ENCODE assay signal across 21 cellular contexts in the genomic region with DNA sequence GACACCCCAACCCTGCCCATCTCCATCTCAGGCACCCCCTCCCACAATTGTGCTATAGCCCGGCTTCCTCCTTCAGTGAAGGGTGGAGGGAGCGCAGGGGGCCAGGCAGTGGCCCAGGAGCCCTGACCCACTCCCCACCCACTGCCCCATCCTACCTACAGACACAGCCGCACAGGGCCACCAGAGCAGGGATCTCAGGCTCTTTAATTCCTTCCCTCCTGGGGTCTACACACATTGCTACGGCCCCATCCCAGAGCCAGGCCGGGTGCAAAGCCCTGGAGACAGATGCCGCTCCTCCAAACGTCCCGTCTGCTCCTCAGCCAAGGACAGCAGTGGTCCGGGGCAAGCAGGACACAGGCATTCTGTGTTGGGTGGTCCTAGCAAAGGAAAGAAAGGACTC. TPM values are rescaled to one million over a fixed set of nuclear protein-coding genes. Genes with fewer than 3 reads are reported as not detected.
DNase-seq lines count a peak whose midpoint lies in the region; ATAC-seq and TF ChIP-seq lines count a peak whose summit lies in the region.
"Had no signal": no experiment of that assay in that cellular context is flagged by ENCODE, and none has a peak within 500 bp of the region (broad histone marks: within the 10 kb centered on the region; RNA-seq: fewer than 3 reads in every experiment).

No MANE protein-coding gene starts in this region.

- H3K27me3 Mint-ChIP-seq in chondrocyte (ENCODE audit: low read depth) (peaks cover 2% of the 10 kb centered on the region), WTC11 (ENCODE audit: low read depth) (no peaks in the 10 kb centered on the region; the same call in 1 of the 2 replicates)
- H3K27me3 Mint-ChIP-seq: CD4-positive, CD25-positive, alpha-beta regulatory T cell had no signal

- H3K27ac ChIP-seq in osteoblast (ENCODE audit: low read depth, low read length), result no peak overlapping the region
- no peak overlapping the region for H3K27ac ChIP-seq in upper lobe of left lung
- H3K27ac ChIP-seq: BLaER1, C4-2B had no signal

- intact Hi-C loops in sciatic nerve (cut with DNase I), result no loop called here

- CTCF ChIA-PET in WTC11 (lab: Charles Lee), result interaction anchor here (3.8 kb wide), 1 partner anchor 34 kb away, joined by 66 read pairs; no protein-coding TSS in a partner anchor

- no peak overlapping the region for H2AFZ ChIP-seq in osteoblast (ENCODE audit: low read length)
- H2AFZ ChIP-seq: GM23338 had no signal

- H3K4me1 Mint-ChIP-seq in chondrocyte (ENCODE audit: low read depth) (no peaks in the 10 kb centered on the region), WTC11 (no peaks in the 10 kb centered on the region)
- H3K4me1 Mint-ChIP-seq: CD4-positive, CD25-positive, alpha-beta regulatory T cell; CD8-positive, alpha-beta memory T cell; GM23338; H9 had no signal

- H3K4me1 ChIP-seq in osteoblast (ENCODE audit: insufficient read depth, low read length) (no peaks in the 10 kb centered on the region), upper lobe of left lung (no peaks in the 10 kb centered on the region)

- ATAC-seq in sciatic nerve (no peak), upper lobe of left lung (ENCODE audit: low FRiP score in 2 of 2) (no peak), HG02870 (IDR thresholded peaks at IDR 0.05; ENCODE audit: unreplicated experiment) (no peak), WTC11 (no peak)
- ATAC-seq: GM23338, HCT116 had no signal

- H3K36me3 Mint-ChIP-seq in chondrocyte (ENCODE audit: low read depth), result peaks cover 2% of the 10 kb centered on the region
- H3K36me3 Mint-ChIP-seq in WTC11, result no peaks in the 10 kb centered on the region
- H3K36me3 Mint-ChIP-seq: CD4-positive, CD25-positive, alpha-beta regulatory T cell had no signal

- POLR2A ChIA-PET in WTC11 (lab: Charles Lee), result no interaction called here

- H3K36me3 ChIP-seq in osteoblast (ENCODE audit: insufficient read depth, low read length) (no peaks in the 10 kb centered on the region), upper lobe of left lung (no peaks in the 10 kb centered on the region)
- H3K36me3 ChIP-seq: BLaER1 had no signal

- TF ChIP-seq POLR2A in upper lobe of left lung (IDR thresholded peaks at IDR 0.05), result no peak

- no peak overlapping the region for H3K4me3 Mint-ChIP-seq in chondrocyte (ENCODE audit: unreplicated experiment)
- H3K4me3 Mint-ChIP-seq in WTC11, result no peak overlapping the region
- H3K4me3 Mint-ChIP-seq: B cell; CD4-positive, CD25-positive, alpha-beta regulatory T cell; CD8-positive, alpha-beta memory T cell; GM23338; H9 had no signal

- no peak overlapping the region for H3K4me3 ChIP-seq in osteoblast (ENCODE audit: insufficient read depth, low read length)
- H3K4me3 ChIP-seq in upper lobe of left lung, result no peak overlapping the region
- H3K4me3 ChIP-seq: BLaER1, GM23338 had no signal

- TF ChIP-seq CTCF in chondrocyte (IDR thresholded peaks at IDR 0.05) (no peak), osteoblast (IDR thresholded peaks at IDR 0.05; ENCODE audit: extremely low read depth, low read depth, low read length) (no peak), upper lobe of left lung (IDR thresholded peaks at IDR 0.05) (no peak), WTC11 (IDR thresholded peaks at IDR 0.05) (no peak)

- peaks cover 16% of the 10 kb centered on the region for H3K9me3 Mint-ChIP-seq in chondrocyte (ENCODE audit: low read depth)
- peaks cover 4% of the 10 kb centered on the region; the same call in 1 of the 2 replicates for H3K9me3 Mint-ChIP-seq in WTC11
- H3K9me3 Mint-ChIP-seq: GM23338 had no signal

- H3K9me3 ChIP-seq in osteoblast (ENCODE audit: low read depth, low read length) (peaks cover 7% of the 10 kb centered on the region), upper lobe of left lung (peaks cover 0 to 11% (median 0%) of the 10 kb centered on the region in 4 donors)

- peaks cover 4% of the 10 kb centered on the region for H3K27me3 ChIP-seq in osteoblast (ENCODE audit: insufficient read depth, low read length)
- peaks cover 0 to 4% (median 0%) of the 10 kb centered on the region in 4 donors for H3K27me3 ChIP-seq in upper lobe of left lung

- no peaks in the 10 kb centered on the region for H3K79me2 ChIP-seq in osteoblast (ENCODE audit: insufficient read depth, low read length)

- no peak overlapping the region for H3K27ac Mint-ChIP-seq in chondrocyte (ENCODE audit: unreplicated experiment)
- H3K27ac Mint-ChIP-seq in WTC11, result no peak overlapping the region
- H3K27ac Mint-ChIP-seq: B cell; CD4-positive, CD25-positive, alpha-beta regulatory T cell; CD8-positive, alpha-beta memory T cell; GM23338; H9 had no signal

- WGBS in upper lobe of left lung, 2 donors, result 88% methylated on average over 9 of the region's 9 CpGs; no CpG with 5 or more reads in 1 of the 2 donors

- no peak overlapping the region for H3K4me2 ChIP-seq in osteoblast (ENCODE audit: insufficient read depth, low read length)
- H3K4me2 ChIP-seq: BLaER1, GM23338 had no signal

- DNase-seq in D341Med (ENCODE audit: low spot score), result peak; percentile 8
- DNase-seq in chondrocyte (ENCODE audit: low spot score), result peak; percentile 72
- DNase-seq in osteoblast (ENCODE audit: insufficient read length, low spot score, missing footprints), result peak; percentile 70
- DNase-seq in sciatic nerve (ENCODE audit: low spot score), result peak; percentile 42
- no peak for DNase-seq in stimulated activated CD4-positive, alpha-beta T cell treated with anti-CD3 and anti-CD28 coated beads, Interleukin-12 subunit alpha, Interleukin-12 subunit beta, amount 100 ng/mL, for 4 hours
- no peak for DNase-seq in upper lobe of left lung
- no peak for DNase-seq in WTC11 (ENCODE audit: low spot score)
- DNase-seq: CD4-positive, CD25-positive, alpha-beta regulatory T cell; CD8-positive, alpha-beta memory T cell; DMS53; DMS79 treated with DMSO at 0.1 percent for 48 hours; GF-D8 had no signal

- no peak for TF ChIP-seq EP300 in upper lobe of left lung (IDR thresholded peaks at IDR 0.05)

- no peaks in the 10 kb centered on the region for H4K20me1 ChIP-seq in osteoblast (ENCODE audit: insufficient read depth, low read length)

TF ChIP-seq in WTC11, 78 proteins besides CTCF, POLR2A, EP300 and RAD21 (continues in another document):
- TF ChIP-seq, protein P1, sequence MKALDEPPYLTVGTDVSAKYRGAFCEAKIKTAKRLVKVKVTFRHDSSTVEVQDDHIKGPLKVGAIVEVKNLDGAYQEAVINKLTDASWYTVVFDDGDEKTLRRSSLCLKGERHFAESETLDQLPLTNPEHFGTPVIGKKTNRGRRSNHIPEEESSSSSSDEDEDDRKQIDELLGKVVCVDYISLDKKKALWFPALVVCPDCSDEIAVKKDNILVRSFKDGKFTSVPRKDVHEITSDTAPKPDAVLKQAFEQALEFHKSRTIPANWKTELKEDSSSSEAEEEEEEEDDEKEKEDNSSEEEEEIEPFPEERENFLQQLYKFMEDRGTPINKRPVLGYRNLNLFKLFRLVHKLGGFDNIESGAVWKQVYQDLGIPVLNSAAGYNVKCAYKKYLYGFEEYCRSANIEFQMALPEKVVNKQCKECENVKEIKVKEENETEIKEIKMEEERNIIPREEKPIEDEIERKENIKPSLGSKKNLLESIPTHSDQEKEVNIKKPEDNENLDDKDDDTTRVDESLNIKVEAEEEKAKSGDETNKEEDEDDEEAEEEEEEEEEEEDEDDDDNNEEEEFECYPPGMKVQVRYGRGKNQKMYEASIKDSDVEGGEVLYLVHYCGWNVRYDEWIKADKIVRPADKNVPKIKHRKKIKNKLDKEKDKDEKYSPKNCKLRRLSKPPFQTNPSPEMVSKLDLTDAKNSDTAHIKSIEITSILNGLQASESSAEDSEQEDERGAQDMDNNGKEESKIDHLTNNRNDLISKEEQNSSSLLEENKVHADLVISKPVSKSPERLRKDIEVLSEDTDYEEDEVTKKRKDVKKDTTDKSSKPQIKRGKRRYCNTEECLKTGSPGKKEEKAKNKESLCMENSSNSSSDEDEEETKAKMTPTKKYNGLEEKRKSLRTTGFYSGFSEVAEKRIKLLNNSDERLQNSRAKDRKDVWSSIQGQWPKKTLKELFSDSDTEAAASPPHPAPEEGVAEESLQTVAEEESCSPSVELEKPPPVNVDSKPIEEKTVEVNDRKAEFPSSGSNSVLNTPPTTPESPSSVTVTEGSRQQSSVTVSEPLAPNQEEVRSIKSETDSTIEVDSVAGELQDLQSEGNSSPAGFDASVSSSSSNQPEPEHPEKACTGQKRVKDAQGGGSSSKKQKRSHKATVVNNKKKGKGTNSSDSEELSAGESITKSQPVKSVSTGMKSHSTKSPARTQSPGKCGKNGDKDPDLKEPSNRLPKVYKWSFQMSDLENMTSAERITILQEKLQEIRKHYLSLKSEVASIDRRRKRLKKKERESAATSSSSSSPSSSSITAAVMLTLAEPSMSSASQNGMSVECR (CRISPR knock-in tag; IDR thresholded peaks at IDR 0.05; ENCODE audit: borderline replicate concordance), result no peak
- TF ChIP-seq FOXJ3 (CRISPR knock-in tag; IDR thresholded peaks at IDR 0.05; ENCODE audit: borderline replicate concordance), result no peak
- no peak for TF ChIP-seq ZNF396 (CRISPR knock-in tag; IDR thresholded peaks at IDR 0.05; ENCODE audit: borderline replicate concordance)
- TF ChIP-seq TEAD1 (CRISPR knock-in tag; IDR thresholded peaks at IDR 0.05), result no peak
- TF ChIP-seq TCF7 (CRISPR knock-in tag; IDR thresholded peaks at IDR 0.05; ENCODE audit: low read depth), result no peak
- no peak for TF ChIP-seq ZNF416 (CRISPR knock-in tag; IDR thresholded peaks at IDR 0.05)
- no peak for TF ChIP-seq ZNF671 (CRISPR knock-in tag; IDR thresholded peaks at IDR 0.05)

RNA-seq across cellular contexts. Expression of a gene that starts 12.8 kb away (rescaled TPM):
- total RNA-seq in chondrocyte, result 0.13 to 0.77 TPM in 2 of 3 replicates, not detected in the other
- under 0.01 TPM in 2 replicates for total RNA-seq in osteoblast
- total RNA-seq in sciatic nerve, result 0.13 TPM
- total RNA-seq in upper lobe of left lung, result under 1 TPM in 3 of 6 donors, not detected in 3; 0.14 to 0.44 (median 0.27) TPM
- 2.5 to 2.8 TPM (median 2.5 TPM) in 3 replicates for total RNA-seq in WTC11 (2021)
- total RNA-seq: B cell; CD4-positive, CD25-positive, alpha-beta regulatory T cell had no signal

RNA-seq across cellular contexts. Expression of a gene that starts 35.3 kb away (rescaled TPM):
- 17.2 to 21.9 TPM (median 17.7 TPM) in 3 replicates for total RNA-seq in chondrocyte
- total RNA-seq in osteoblast, result 29.3 and 33.0 TPM in 2 replicates
- 11.9 TPM for total RNA-seq in sciatic nerve
- 10 to 100 TPM; 13.4 to 48.2 (median 24.6) TPM for total RNA-seq in upper lobe of left lung
- total RNA-seq in WTC11 (2021), result 15.2 to 17.4 TPM (median 15.4 TPM) in 3 replicates

RNA-seq across cellular contexts. Expression of a gene that starts 39.4 kb away (rescaled TPM):
- total RNA-seq in chondrocyte, result 3.2 to 3.8 TPM (median 3.5 TPM) in 3 replicates
- total RNA-seq in osteoblast, result 0.29 and 0.36 TPM in 2 replicates
- total RNA-seq in sciatic nerve, result 1.6 TPM
- total RNA-seq in upper lobe of left lung, result 1 to 10 TPM in 1 of 6 donors, under 1 TPM in 1, not detected in 4; 0.47 to 5.2 TPM
- 8.6 to 14.3 TPM (median 12.1 TPM) in 3 replicates for total RNA-seq in WTC11 (2021)
- total RNA-seq: CD8-positive, alpha-beta memory T cell; Daoy; G401 had no signal

RNA-seq across cellular contexts. Expression of a gene that starts 53.5 kb away (rescaled TPM):
- total RNA-seq in chondrocyte (47.6 to 71.1 TPM (median 70.6 TPM) in 3 replicates), osteoblast (15.3 and 19.5 TPM in 2 replicates), sciatic nerve (23.2 TPM), upper lobe of left lung (1 to 10 TPM; 3.9 to 8.1 (median 6.1) TPM), WTC11 (2021) (102 to 112 TPM (median 110 TPM) in 3 replicates)

Comparison
In these comparisons a context has a peak if more than half of its experiments do, and no peak if none do; other contexts are left out.
1. DNase-seq: peak in D341Med (single experiment), chondrocyte (single experiment), osteoblast (single experiment) and sciatic nerve (single experiment); none in stimulated activated CD4-positive, alpha-beta T cell treated with anti-CD3 and anti-CD28 coated beads, Interleukin-12 subunit alpha, Interleukin-12 subunit beta, amount 100 ng/mL, for 4 hours (single experiment), upper lobe of left lung (0 of 2) and WTC11 (single experiment).